8 cellular contexts compared by ENCODE assay signal in genomic region chr6:154994881-154995240, GRCh38. TPM values are rescaled to one million over a fixed set of nuclear protein-coding genes. Genes with fewer than 3 reads are reported as not detected.
DNase-seq lines count a peak whose midpoint lies in the region; ATAC-seq, FAIRE-seq and TF ChIP-seq lines count a peak whose summit lies in the region.
"Had no signal": no experiment of that assay in that cellular context is flagged by ENCODE, and none has a peak within 500 bp of the region (broad histone marks: within the 10 kb centered on the region; RNA-seq: fewer than 3 reads in every experiment).

No MANE protein-coding gene starts in this region.

- intact Hi-C loops in activated B cell treated with CpG ODN at 0.5 μM for 24 hours (cut with micrococcal nuclease), result no loop called here

- H3K23ac ChIP-seq in H9 (ENCODE audit: insufficient read length, low read depth, low read length), result no peak overlapping the region

- H3K4me1 Mint-ChIP-seq in H9 (peaks cover 19 to 26% of the 10 kb centered on the region in 2 experiments), activated B cell treated with CpG ODN at 0.5 μM for 24 hours (peaks cover 8% of the 10 kb centered on the region)

- no peak overlapping the region for H4K8ac ChIP-seq in H9 (replicated peaks; ENCODE audit: insufficient read length, low read depth, low read length)

- H3K27me3 Mint-ChIP-seq in H9 (ENCODE audit: low read depth) (peaks cover 27% of the 10 kb centered on the region), activated B cell treated with CpG ODN at 0.5 μM for 24 hours (peaks cover 16% of the 10 kb centered on the region)

- H3K4me3 ChIP-seq in iPS DF 6.9 (ENCODE audit: low read length) (peak overlapping the region; percentile 95; the same call in 1 of the 2 replicates), small intestine (ENCODE audit: low read depth in 1 of 2, low read length in 2 of 2) (peak overlapping the region; percentile 52 to 95)

- FAIRE-seq in small intestine (lab: Jason Lieb, UNC), result no peak

- WGBS in H9 (ENCODE audit: extremely low coverage, insufficient read length, low lambda C conversion rate), result no CpG with 5 or more reads among the region's 28 CpGs
- no CpG with 5 or more reads among the region's 28 CpGs for WGBS in iPS DF 6.9 (ENCODE audit: insufficient coverage, insufficient read length)
- 20 to 28% (median 27%) methylated on average over 28 of the region's 28 CpGs for WGBS in small intestine, 3 donors

- no peak overlapping the region for H3T11ph ChIP-seq in H9 (ENCODE audit: low read length)

- no peaks in the 10 kb centered on the region for H3K79me1 ChIP-seq in H9 (ENCODE audit: insufficient read depth, low read depth, low read length, poor library complexity, severe bottlenecking)

- no peaks in the 10 kb centered on the region; a peak in 1 of 7 replicates for H3K36me3 Mint-ChIP-seq in H9 (ENCODE audit: insufficient read depth in 1 of 3, low read depth in 3 of 3)
- H3K36me3 Mint-ChIP-seq in activated B cell treated with CpG ODN at 0.5 μM for 24 hours (ENCODE audit: low read depth), result no peaks in the 10 kb centered on the region

- no peak for ATAC-seq in activated B cell treated with CpG ODN at 0.5 μM for 24 hours (ENCODE audit: low read depth)
- ATAC-seq in HG02884 (IDR thresholded peaks at IDR 0.05; ENCODE audit: unreplicated experiment), result no peak

- no peak overlapping the region for H2BK5ac ChIP-seq in H9 (ENCODE audit: insufficient read length, low read length)

- no peaks in the 10 kb centered on the region; the same call in 1 of the 2 replicates for H3K4me1 ChIP-seq in H9 (ENCODE audit: insufficient read depth, low read length)
- no peaks in the 10 kb centered on the region; the same call in 1 of the 2 replicates for H3K4me1 ChIP-seq in iPS DF 6.9 (ENCODE audit: control insufficient read depth, insufficient read depth, low read length)
- no peaks in the 10 kb centered on the region for H3K4me1 ChIP-seq in small intestine (ENCODE audit: control insufficient read depth in 2 of 2, insufficient read depth in 1 of 2, low read depth in 1 of 2, low read length in 1 of 2)

- no peak overlapping the region for H2AFZ ChIP-seq in H9 (ENCODE audit: low read length)

- H3K27ac ChIP-seq in H9 (ENCODE audit: insufficient read length, low read depth, low read length) (no peak overlapping the region), iPS DF 6.9 (ENCODE audit: low read length) (no peak overlapping the region), small intestine (ENCODE audit: low read depth in 1 of 2, low read length in 1 of 2) (no peak overlapping the region)

- peak overlapping the region; percentile 59 for H3K9ac ChIP-seq in H9 (ENCODE audit: extremely low read depth, insufficient read length, low read length)

- H3K9me3 Mint-ChIP-seq in H9 (no peaks in the 10 kb centered on the region), activated B cell treated with CpG ODN at 0.5 μM for 24 hours (no peaks in the 10 kb centered on the region)

- H3K36me3 ChIP-seq in iPS DF 6.9 (ENCODE audit: control insufficient read depth, insufficient read depth, low read length), result no peaks in the 10 kb centered on the region
- H3K36me3 ChIP-seq in small intestine (ENCODE audit: control insufficient read depth in 2 of 2, insufficient read depth in 2 of 2, low read length in 2 of 2), result no peaks in the 10 kb centered on the region

- POLR2A ChIA-PET in activated B cell treated with CpG ODN at 0.5 μM for 24 hours (lab: Charles Lee), result no interaction called here

- H3K23me2 ChIP-seq in H9 (ENCODE audit: insufficient read length, low read depth, low read length, poor library complexity, severe bottlenecking), result peaks cover 12% of the 10 kb centered on the region

- H2BK12ac ChIP-seq in H9 (ENCODE audit: insufficient read length, low read depth, low read length), result no peak overlapping the region

- H3K79me2 ChIP-seq in H9 (ENCODE audit: insufficient read depth, low read length), result no peaks in the 10 kb centered on the region

- H3K27me3 ChIP-seq in H9 (ENCODE audit: insufficient read depth, low read length), result no peaks in the 10 kb centered on the region
- no peaks in the 10 kb centered on the region for H3K27me3 ChIP-seq in iPS DF 6.9 (ENCODE audit: control insufficient read depth, insufficient read depth, low read length)
- H3K27me3 ChIP-seq in small intestine (ENCODE audit: control insufficient read depth in 2 of 2, insufficient read depth in 2 of 2, low read length in 2 of 2), result no peaks in the 10 kb centered on the region

- H3K56ac ChIP-seq in H9 (ENCODE audit: insufficient read length, low read depth, low read length), result no peak overlapping the region

- H3K14ac ChIP-seq in H9 (ENCODE audit: insufficient read depth, low read length), result peak overlapping the region; percentile 87

- no peaks in the 10 kb centered on the region for H4K20me1 ChIP-seq in H9 (ENCODE audit: control insufficient read depth, insufficient read depth, insufficient read length)

- peak overlapping the region; percentile 78 to 87 for H3K4me3 Mint-ChIP-seq in H9
- H3K4me3 Mint-ChIP-seq in activated B cell treated with CpG ODN at 0.5 μM for 24 hours, result peak overlapping the region; percentile 57

- DNase-seq in H9 (no peak), activated B cell treated with CpG ODN at 0.5 μM for 24 hours (no peak), iPS DF 6.9 (ENCODE audit: low read depth, low spot score) (no peak), small intestine (no peak), NOMO-1 treated with DMSO at 0.1 percent for 48 hours (lab: John Stamatoyannopoulos, UW; ENCODE audit: unreplicated experiment) (no peak), ecto neural progenitor cell (ENCODE audit: low spot score) (no peak)
- DNase-seq: NCI-H1694 had no signal

- no peak for TF ChIP-seq CTCF in H9 (conservative IDR thresholded peaks at IDR 0.05)
- TF ChIP-seq CTCF in activated B cell treated with CpG ODN at 0.5 μM for 24 hours (IDR thresholded peaks at IDR 0.05), result no peak

- H3K9me3 ChIP-seq in H9 (ENCODE audit: control insufficient read depth, low read depth, low read length) (no peaks in the 10 kb centered on the region), iPS DF 6.9 (ENCODE audit: control insufficient read depth, insufficient read depth, low read length) (no peaks in the 10 kb centered on the region), small intestine (ENCODE audit: control insufficient read depth, low read depth) (no peaks in the 10 kb centered on the region)

- no peak overlapping the region for H4K5ac ChIP-seq in H9 (ENCODE audit: insufficient read length, low read depth, low read length)

- peak overlapping the region in 1 of 3 experiments; percentile 87; a peak in 2 of 7 replicates for H3K27ac Mint-ChIP-seq in H9
- no peak overlapping the region for H3K27ac Mint-ChIP-seq in activated B cell treated with CpG ODN at 0.5 μM for 24 hours

- peak overlapping the region; percentile 72 for H3K18ac ChIP-seq in H9 (ENCODE audit: insufficient read length, low read depth, low read length)

- no peak overlapping the region for H2BK15ac ChIP-seq in H9 (ENCODE audit: low read depth, low read length)

- H3K4me2 ChIP-seq in H9 (ENCODE audit: insufficient read depth, insufficient read length, low read length), result peak overlapping the region; percentile 65

- no peak overlapping the region; the same call in 1 of the 2 replicates for H3K4ac ChIP-seq in H9 (ENCODE audit: low read depth, low read length)

- H4K91ac ChIP-seq in H9 (ENCODE audit: insufficient read length, low read depth, low read length), result no peak overlapping the region

- H2BK20ac ChIP-seq in H9 (ENCODE audit: low read depth, low read length, poor library complexity, severe bottlenecking), result no peak overlapping the region

- no peak overlapping the region for H2AK5ac ChIP-seq in H9 (ENCODE audit: insufficient read length, low read length)

- CTCF ChIA-PET in activated B cell treated with CpG ODN at 0.5 μM for 24 hours (lab: Charles Lee), result no interaction called here

- peak overlapping the region; percentile 14 for H2BK120ac ChIP-seq in H9 (ENCODE audit: low read depth, low read length, poor library complexity, severe bottlenecking)

RNA-seq across cellular contexts. Expression of gene TIAM2, which starts 0.3 kb away (rescaled TPM):
- 5.0 and 6.3 TPM in 2 replicates for total RNA-seq in H9 (2021)
- total RNA-seq in activated B cell treated with CpG ODN at 0.5 μM for 24 hours, result 10.9 and 13.0 TPM in 2 replicates
- 10 to 100 TPM in 2 of 3 donors, 1 to 10 TPM in 1; 7.8 to 34.4 (median 19.2) TPM for polyA plus RNA-seq in small intestine
